Comparison of ENCODE assay signal across 8 cellular contexts in the genomic region with DNA sequence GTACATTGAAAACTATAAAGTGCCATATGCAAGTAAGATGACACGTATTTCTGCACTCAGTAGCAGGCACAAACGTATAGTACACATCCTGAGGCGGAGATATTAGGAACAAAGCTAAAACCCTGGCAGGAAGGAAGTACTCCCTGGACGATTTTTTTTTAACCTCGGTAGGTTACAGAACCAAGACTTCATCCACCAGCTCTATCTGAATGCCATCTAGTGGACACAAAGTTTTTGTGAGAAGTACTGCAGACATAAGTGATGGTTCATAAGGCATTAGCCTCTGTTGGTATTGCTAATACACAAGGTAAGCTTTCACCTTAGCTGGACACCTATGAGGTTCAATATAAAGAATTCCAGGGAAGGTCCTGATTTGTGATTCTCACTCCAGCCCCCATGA.
DNase-seq lines count a peak whose midpoint lies in the region; ATAC-seq and TF ChIP-seq lines count a peak whose summit lies in the region.

No MANE protein-coding gene starts in this region.

- DNase-seq in heart left ventricle (no peak), right atrium auricular region (ENCODE audit: low spot score) (no peak), M059J (ENCODE audit: low read depth) (peak; percentile 30), left lung (no peak), cortex of kidney (lab: John Stamatoyannopoulos, UW) (no peak)
- no peak for DNase-seq in activated naive CD8-positive, alpha-beta T cell treated with anti-CD3 and anti-CD28 coated beads, Interleukin-2, amount 10 ng/mL, durations not matched to agents 7 days and 5 days
- DNase-seq in effector CD8-positive, alpha-beta T cell (lab: John Stamatoyannopoulos, UW): no peak
- DNase-seq in T-helper 2 cell treated with Interferon-gamma antibody and Interleukin-4, amounts not matched to agents 5 μg/mL and 100 μg/mL, for 36 hours (ENCODE audit: low spot score): no peak

- no peaks in the 10 kb centered on the region for H3K36me3 Mint-ChIP-seq in activated naive CD8-positive, alpha-beta T cell treated with anti-CD3 and anti-CD28 coated beads, Interleukin-2, amount 10 ng/mL, durations not matched to agents 7 days and 5 days
- H3K36me3 Mint-ChIP-seq in T-helper 2 cell treated with Interferon-gamma antibody and Interleukin-4, amounts not matched to agents 5 μg/mL and 100 μg/mL, for 36 hours (ENCODE audit: low read depth): no peaks in the 10 kb centered on the region

- no peak overlapping the region for H3K27ac Mint-ChIP-seq in activated naive CD8-positive, alpha-beta T cell treated with anti-CD3 and anti-CD28 coated beads, Interleukin-2, amount 10 ng/mL, durations not matched to agents 7 days and 5 days
- H3K27ac Mint-ChIP-seq in T-helper 2 cell treated with Interferon-gamma antibody and Interleukin-4, amounts not matched to agents 5 μg/mL and 100 μg/mL, for 36 hours: no peak overlapping the region

- TF ChIP-seq CTCF in heart left ventricle (IDR thresholded peaks at IDR 0.05): peak in 9 of 12 donors; percentile 18 to 50 (median 46)
- TF ChIP-seq CTCF in right atrium auricular region (IDR thresholded peaks at IDR 0.05): peak in 1 of 2 donors; percentile 57
- TF ChIP-seq CTCF in left lung (IDR thresholded peaks at IDR 0.05): peak in 1 of 2 donors; percentile 19

- H3K36me3 ChIP-seq in heart left ventricle (no peaks in the 10 kb centered on the region), right atrium auricular region (no peaks in the 10 kb centered on the region), left lung (no peaks in the 10 kb centered on the region)

- peaks cover 0 to 3% (median 0%) of the 10 kb centered on the region in 12 donors for H3K9me3 ChIP-seq in heart left ventricle
- no peaks in the 10 kb centered on the region for H3K9me3 ChIP-seq in right atrium auricular region
- H3K9me3 ChIP-seq in left lung: no peaks in the 10 kb centered on the region

- no peaks in the 10 kb centered on the region for H3K27me3 ChIP-seq in heart left ventricle
- H3K27me3 ChIP-seq in right atrium auricular region: no peaks in the 10 kb centered on the region
- no peaks in the 10 kb centered on the region for H3K27me3 ChIP-seq in left lung

- no peak for TF ChIP-seq POLR2A in heart left ventricle (IDR thresholded peaks at IDR 0.05)

- no peak overlapping the region for H3K4me3 Mint-ChIP-seq in activated naive CD8-positive, alpha-beta T cell treated with anti-CD3 and anti-CD28 coated beads, Interleukin-2, amount 10 ng/mL, durations not matched to agents 7 days and 5 days
- no peak overlapping the region for H3K4me3 Mint-ChIP-seq in T-helper 2 cell treated with Interferon-gamma antibody and Interleukin-4, amounts not matched to agents 5 μg/mL and 100 μg/mL, for 36 hours

- POLR2A ChIA-PET in activated naive CD8-positive, alpha-beta T cell treated with anti-CD3 and anti-CD28 coated beads, Interleukin-2, amount 10 ng/mL, durations not matched to agents 7 days and 5 days (lab: Charles Lee): interaction anchor here (0.8 kb wide), 1 partner anchor 44 kb away, joined by 3 read pairs; no protein-coding TSS in a partner anchor

- peaks cover 0 to 9% (median 0%) of the 10 kb centered on the region in 12 donors for H3K4me1 ChIP-seq in heart left ventricle
- no peaks in the 10 kb centered on the region for H3K4me1 ChIP-seq in right atrium auricular region
- H3K4me1 ChIP-seq in left lung: no peaks in the 10 kb centered on the region

- 31 to 40% (median 33%) methylated on average over 5 of the region's 5 CpGs for WGBS in heart left ventricle, 4 donors

- no peak overlapping the region for H3K27ac ChIP-seq in heart left ventricle
- H3K27ac ChIP-seq in right atrium auricular region: no peak overlapping the region
- no peak overlapping the region for H3K27ac ChIP-seq in left lung

- peak in 3 of 4 donors; percentile 37 to 50 (median 50) for ATAC-seq in heart left ventricle
- ATAC-seq in activated naive CD8-positive, alpha-beta T cell treated with anti-CD3 and anti-CD28 coated beads, Interleukin-2, amount 10 ng/mL, durations not matched to agents 7 days and 5 days (ENCODE audit: low read depth): peak; percentile 54
- peak; percentile 59 for ATAC-seq in left lung

- intact Hi-C loops in heart left ventricle (cut with DNase I) (loop anchor here in 8 of 10 donors (2.0 to 10.0 kb wide), 7 partner anchors 41 to 344 kb away; no protein-coding TSS in a partner anchor), left lung (cut with DNase I) (no loop called here)

- no peaks in the 10 kb centered on the region for H3K27me3 Mint-ChIP-seq in activated naive CD8-positive, alpha-beta T cell treated with anti-CD3 and anti-CD28 coated beads, Interleukin-2, amount 10 ng/mL, durations not matched to agents 7 days and 5 days
- H3K27me3 Mint-ChIP-seq in T-helper 2 cell treated with Interferon-gamma antibody and Interleukin-4, amounts not matched to agents 5 μg/mL and 100 μg/mL, for 36 hours (ENCODE audit: low read depth): no peaks in the 10 kb centered on the region

- H3K4me3 ChIP-seq in heart left ventricle (no peak overlapping the region), right atrium auricular region (no peak overlapping the region), left lung (no peak overlapping the region)

- no peaks in the 10 kb centered on the region for H3K9me3 Mint-ChIP-seq in activated naive CD8-positive, alpha-beta T cell treated with anti-CD3 and anti-CD28 coated beads, Interleukin-2, amount 10 ng/mL, durations not matched to agents 7 days and 5 days
- H3K9me3 Mint-ChIP-seq in T-helper 2 cell treated with Interferon-gamma antibody and Interleukin-4, amounts not matched to agents 5 μg/mL and 100 μg/mL, for 36 hours: no peaks in the 10 kb centered on the region

- H3K4me1 Mint-ChIP-seq in activated naive CD8-positive, alpha-beta T cell treated with anti-CD3 and anti-CD28 coated beads, Interleukin-2, amount 10 ng/mL, durations not matched to agents 7 days and 5 days: no peaks in the 10 kb centered on the region
- peaks cover 3% of the 10 kb centered on the region for H3K4me1 Mint-ChIP-seq in T-helper 2 cell treated with Interferon-gamma antibody and Interleukin-4, amounts not matched to agents 5 μg/mL and 100 μg/mL, for 36 hours (ENCODE audit: low read depth)

Comparison
In these comparisons a context has a peak if more than half of its experiments do, and no peak if none do; other contexts are left out.
1. intact Hi-C loops: an anchor here in heart left ventricle (2.0 to 10.0 kb wide); none called in left lung.